Comparison of ENCODE assay signal across 6 cellular contexts in genomic region chr11:25252854-25253253, GRCh38.
"Had no signal": no experiment of that assay in that cellular context is flagged by ENCODE, and none has a peak within 500 bp of the region (broad histone marks: within the 10 kb centered on the region; RNA-seq: fewer than 3 reads in every experiment).

No MANE protein-coding gene starts in this region.

- H3K4me3 ChIP-seq: K562 had no signal

- DNase-seq: IMR-90, KBM-7, KG1 had no signal

- H3K27ac ChIP-seq: HL-60 had no signal

- ATAC-seq: HepG2, K562 had no signal
